35 cellular contexts compared by ENCODE assay signal in the genomic region with DNA sequence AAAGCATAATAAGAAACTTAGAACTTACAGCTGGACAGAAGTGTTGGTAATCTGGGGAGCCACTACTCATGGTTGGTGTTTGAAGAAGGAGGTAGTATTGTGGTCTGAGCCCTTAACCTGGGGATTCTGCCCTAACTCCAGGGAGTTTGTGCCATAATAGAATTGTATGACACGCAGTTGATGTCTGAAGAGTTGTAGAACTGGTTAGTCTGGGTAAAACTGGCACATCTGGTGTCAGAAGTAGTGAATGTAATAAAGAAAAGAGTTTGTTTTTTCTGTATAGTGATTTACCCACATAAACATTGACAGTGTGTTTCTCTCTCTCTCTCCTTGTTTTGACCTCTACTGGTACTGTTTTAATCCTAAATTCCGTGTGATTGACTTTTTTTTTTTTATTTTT.
"Had no signal": no experiment of that assay in that cellular context is flagged by ENCODE, and none has a peak within 500 bp of the region (broad histone marks: within the 10 kb centered on the region; RNA-seq: fewer than 3 reads in every experiment).

No MANE protein-coding gene starts in this region.

- DNase-seq: activated B cell treated with CpG ODN at 0.5 μM for 24 hours; activated CD4-positive, alpha-beta memory T cell treated with anti-CD3 and anti-CD28 coated beads, Interleukin-2, amount 10 ng/mL, durations not matched to agents 7 days and 5 days; activated CD4-positive, alpha-beta T cell treated with anti-CD3 and anti-CD28 coated beads for 1 hour; activated CD4-positive, alpha-beta T cell treated with anti-CD3 and anti-CD28 coated beads for 48 hours; activated CD8-positive, alpha-beta memory T cell treated with anti-CD3 and anti-CD28 coated beads for 24 hours; activated CD8-positive, alpha-beta memory T cell treated with anti-CD3 and anti-CD28 coated beads, Interleukin-2, amount 10 ng/mL, durations not matched to agents 7 days and 5 days; activated CD8-positive, alpha-beta memory T cell treated with anti-CD3 and anti-CD28 coated beads, Interleukin-2, amount 50 U/mL, for 48 hours; activated effector memory CD4-positive, alpha-beta T cell treated with Interleukin-2 at 50 U/mL for 16 hours; activated naive CD4-positive, alpha-beta T cell treated with anti-CD3 and anti-CD28 coated beads, Interleukin-2, amount 10 ng/mL, durations not matched to agents 7 days and 5 days; activated naive CD8-positive, alpha-beta T cell treated with anti-CD3 and anti-CD28 coated beads, Interleukin-2, amount 50 U/mL, for 24 hours; activated T-cell treated with anti-CD3 and anti-CD28 coated beads, Interleukin-2, amount 50 U/mL, for 48 hours; anterior cingulate cortex; central memory CD4-positive, alpha-beta T cell; Karpas-422; KBM-7; MG63; NCI-H1048; NCI-H1105 treated with DMSO at 0.1 percent for 48 hours; NCI-H1436; NCI-H1694; NCI-H2029; NCI-H2107; NCI-H226; NCI-H446 treated with DMSO at 0.1 percent for 48 hours; NCI-H69; NK-92 treated with Interleukin-12 subunit alpha and Interleukin-12 subunit beta, amount 100 ng/mL, for 24 hours; PC-9; SW 1271; T-helper 1 cell; T-helper 2 cell; T-helper 9 cell had no signal

- FAIRE-seq: RCC 7860 had no signal

- H3K4me2 ChIP-seq: PC-9 had no signal

- H3K36me3 ChIP-seq: MG63 had no signal

- H3K27me3 ChIP-seq: MG63 had no signal

- H2AFZ ChIP-seq: PC-9 had no signal

- H3K4me3 ChIP-seq: MG63, PC-9 had no signal

- H3K9me3 ChIP-seq: MG63 had no signal

- ATAC-seq: activated CD8-positive, alpha-beta memory T cell treated with anti-CD3 and anti-CD28 coated beads, Interleukin-2, amount 10 ng/mL, durations not matched to agents 7 days and 5 days; activated naive CD8-positive, alpha-beta T cell treated with anti-CD3 and anti-CD28 coated beads, Interleukin-2, amount 50 U/mL, for 24 hours; Right ventricle myocardium inferior had no signal

- H3K27ac ChIP-seq: PC-9, RWPE1, VCaP had no signal
